In the genomic region with DNA sequence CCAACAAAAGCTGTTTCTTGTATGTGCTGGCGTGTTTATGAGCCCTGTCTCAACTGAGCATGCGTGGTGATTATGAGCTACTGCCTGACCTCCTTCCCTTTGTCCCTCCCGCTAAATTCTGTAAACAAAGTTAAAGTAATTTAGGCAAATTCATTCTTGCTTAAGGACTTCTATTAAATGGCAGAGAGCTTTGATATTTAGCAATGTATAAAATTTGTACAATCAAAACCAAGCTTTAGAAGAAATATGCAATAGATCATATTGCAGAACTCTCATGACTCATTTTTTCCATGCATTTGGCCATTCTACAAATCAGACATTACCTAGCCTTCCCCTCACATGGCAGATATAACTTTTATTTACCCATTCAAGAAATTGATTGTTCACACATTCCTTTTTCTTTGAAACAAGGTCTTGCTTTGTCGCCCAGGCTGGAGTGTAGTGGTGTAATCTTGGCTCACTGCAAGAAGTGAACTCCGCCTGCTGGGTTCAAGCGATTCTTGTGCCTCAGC, we compare ENCODE assay signal across 14 cellular contexts. TPM values are rescaled to one million over a fixed set of nuclear protein-coding genes. Genes with fewer than 3 reads are reported as not detected.
A peak's percentile ranks its signal among the peaks of the same experiment; 100 is the strongest.
DNase-seq lines count a peak whose midpoint lies in the region; ATAC-seq and TF ChIP-seq lines count a peak whose summit lies in the region.
"Had no signal": no experiment of that assay in that cellular context is flagged by ENCODE, and none has a peak within 500 bp of the region (broad histone marks: within the 10 kb centered on the region; RNA-seq: fewer than 3 reads in every experiment).

No MANE protein-coding gene starts in this region.

- H3K27ac ChIP-seq in ACC112 (ENCODE audit: low read depth, low read length) (peak overlapping the region; percentile 63), right lobe of liver (peak overlapping the region; percentile 30 to 88 (median 30))
- H3K27ac ChIP-seq: A549 had no signal

- H3K27me3 Mint-ChIP-seq in activated T-cell treated with anti-CD3 and anti-CD28 coated beads, Interleukin-2, amount 50 U/mL, for 4 hours (ENCODE audit: low read depth) = peaks cover 13% of the 10 kb centered on the region

- TF ChIP-seq CTCF in choroid plexus epithelial cell (conservative IDR thresholded peaks at IDR 0.05; ENCODE audit: low read depth, low read length) (no peak), right lobe of liver (IDR thresholded peaks at IDR 0.05) (no peak)

- H3K4me1 ChIP-seq in ACC112 (ENCODE audit: control insufficient read depth, insufficient read depth, low read length, unreplicated experiment) = peaks cover 49% of the 10 kb centered on the region
- peaks cover 0 to 75% (median 29%) of the 10 kb centered on the region in 4 donors for H3K4me1 ChIP-seq in right lobe of liver

- DNase-seq in OCI-M1 (lab: John Stamatoyannopoulos, UW) (peak; percentile 27), choroid plexus epithelial cell (ENCODE audit: low read depth) (peak; percentile 95), right lobe of liver (no peak), SW480 (ENCODE audit: low spot score) (no peak), COR-L47 (lab: John Stamatoyannopoulos, UW) (no peak)
- no peak for DNase-seq in activated T-cell treated with anti-CD3 and anti-CD28 coated beads, Interleukin-2, amount 50 U/mL, for 4 hours
- DNase-seq: activated naive CD4-positive, alpha-beta T cell treated with anti-CD3 and anti-CD28 coated beads, Interleukin-2, amount 50 U/mL, for 16 hours; effector CD4-positive, alpha-beta T cell; NCI-H1417 treated with DMSO at 0.1 percent for 48 hours; occipital lobe; Right ventricle myocardium superior had no signal

- peaks cover 2% of the 10 kb centered on the region for H3K79me2 ChIP-seq in ACC112 (ENCODE audit: control insufficient read depth, insufficient read depth, low read length, unreplicated experiment)

- H3K9me3 Mint-ChIP-seq in activated T-cell treated with anti-CD3 and anti-CD28 coated beads, Interleukin-2, amount 50 U/mL, for 4 hours = no peaks in the 10 kb centered on the region

- H3K27me3 ChIP-seq in ACC112 (ENCODE audit: insufficient read depth, low read length) (no peaks in the 10 kb centered on the region), right lobe of liver (no peaks in the 10 kb centered on the region)

- no peaks in the 10 kb centered on the region for H3K36me3 Mint-ChIP-seq in activated T-cell treated with anti-CD3 and anti-CD28 coated beads, Interleukin-2, amount 50 U/mL, for 4 hours (ENCODE audit: insufficient read depth)

- H3K36me3 ChIP-seq in ACC112 (ENCODE audit: insufficient read depth, low read length) = no peaks in the 10 kb centered on the region
- H3K36me3 ChIP-seq in right lobe of liver = peaks cover 0 to 7% (median 0%) of the 10 kb centered on the region in 4 donors

- 47% methylated on average over 6 of the region's 6 CpGs for WGBS in right lobe of liver (ENCODE audit: insufficient coverage, low coverage, low lambda C conversion rate, missing lambda C conversion rate)

- H3K4me3 ChIP-seq in ACC112 (ENCODE audit: low read depth, low read length) (no peak overlapping the region), choroid plexus epithelial cell (ENCODE audit: low read depth, low read length) (no peak overlapping the region), right lobe of liver (no peak overlapping the region)
- H3K4me3 ChIP-seq: A549 had no signal

- no peak overlapping the region for H3K4me3 Mint-ChIP-seq in activated T-cell treated with anti-CD3 and anti-CD28 coated beads, Interleukin-2, amount 50 U/mL, for 4 hours

- TF ChIP-seq POLR2A in right lobe of liver (IDR thresholded peaks at IDR 0.05) = no peak

- no peaks in the 10 kb centered on the region for H3K9me3 ChIP-seq in right lobe of liver
- H3K9me3 ChIP-seq: A549 had no signal

- no peaks in the 10 kb centered on the region for H3K4me1 Mint-ChIP-seq in activated T-cell treated with anti-CD3 and anti-CD28 coated beads, Interleukin-2, amount 50 U/mL, for 4 hours (ENCODE audit: low read depth)

- no peak overlapping the region for H2AFZ ChIP-seq in ACC112 (ENCODE audit: low read length, unreplicated experiment)

- ATAC-seq in right lobe of liver = peak in 3 of 4 donors; percentile 19 to 33 (median 22)
- no peak for ATAC-seq in activated T-cell treated with anti-CD3 and anti-CD28 coated beads, Interleukin-2, amount 50 U/mL, for 4 hours
- ATAC-seq in GM18511 (IDR thresholded peaks at IDR 0.05; ENCODE audit: unreplicated experiment) = no peak

- intact Hi-C loops in right lobe of liver (cut with DNase I) = no loop called here

RNA-seq across cellular contexts. Expression of gene IGFBP2, which starts 18.2 kb away (rescaled TPM):
- total RNA-seq in right lobe of liver = 1,000 to 10,000 TPM in 2 of 6 experiments, 100 to 1,000 TPM in 4; 276 to 1,091 (median 406) TPM
- total RNA-seq in activated T-cell treated with anti-CD3 and anti-CD28 coated beads, Interleukin-2, amount 50 U/mL, for 4 hours = 1 to 10 TPM in 2 of 3 donors, under 1 TPM in 1; 0.73 to 1.9 (median 1.4) TPM

RNA-seq across cellular contexts. Expression of gene IGFBP5, which starts 43.9 kb away (rescaled TPM):
- total RNA-seq in right lobe of liver = 10 to 100 TPM; 13.7 to 76.0 (median 30.9) TPM
- total RNA-seq in activated T-cell treated with anti-CD3 and anti-CD28 coated beads, Interleukin-2, amount 50 U/mL, for 4 hours = 1 to 10 TPM; 1.8 to 2.7 (median 2.4) TPM

Comparison
In these comparisons a context has a peak if more than half of its experiments do, and no peak if none do; other contexts are left out.
1. DNase-seq: peak in OCI-M1 (single experiment) and choroid plexus epithelial cell (single experiment); none in right lobe of liver (0 of 3), activated T-cell treated with anti-CD3 and anti-CD28 coated beads, Interleukin-2, amount 50 U/mL, for 4 hours (single experiment), SW480 (single experiment) and COR-L47 (single experiment).
2. ATAC-seq: peak in right lobe of liver (3 of 4); none in activated T-cell treated with anti-CD3 and anti-CD28 coated beads, Interleukin-2, amount 50 U/mL, for 4 hours (0 of 2) and GM18511 (single experiment).
3. RNA of gene IGFBP2, which starts 18.2 kb away (total RNA-seq): 276 to 1,091 TPM in right lobe of liver; 0.73 to 1.9 TPM in activated T-cell treated with anti-CD3 and anti-CD28 coated beads, Interleukin-2, amount 50 U/mL, for 4 hours; every median in the first group is over 10 times any median in the second.